In the genomic region with DNA sequence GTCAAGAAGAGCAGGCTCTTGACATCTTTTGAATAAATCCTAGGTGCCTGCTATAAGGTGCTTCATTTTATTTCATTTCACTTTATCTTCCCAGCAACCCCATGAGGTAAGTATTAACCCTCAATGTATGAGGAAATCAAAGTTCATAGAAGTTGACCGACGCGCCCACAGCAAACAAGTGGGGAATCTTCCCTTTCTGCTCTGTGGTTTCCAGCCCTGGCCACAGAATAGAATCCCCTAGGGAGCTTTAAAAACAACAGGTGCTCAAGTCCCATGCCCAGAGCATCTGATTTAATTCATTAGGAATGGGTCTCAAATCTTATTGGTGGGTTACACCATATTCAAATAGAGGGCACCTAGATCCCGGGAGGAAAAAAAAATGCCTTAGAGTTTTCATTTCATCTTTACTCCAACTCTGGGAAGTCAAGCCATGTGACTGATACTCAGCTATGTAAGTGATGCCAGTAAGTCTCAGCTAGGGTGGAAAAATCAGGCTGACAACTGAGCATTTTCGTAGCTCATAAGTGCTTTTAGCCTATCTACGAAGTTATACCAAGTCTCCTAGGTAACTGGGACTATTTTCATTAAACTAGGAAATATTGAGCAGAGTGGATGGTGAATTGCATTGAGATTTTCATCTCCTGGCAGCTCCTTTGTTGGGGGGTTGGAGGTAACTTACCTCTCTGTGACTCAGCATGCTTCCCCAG, we compare ENCODE assay signal across 1 cellular context.
TF ChIP-seq lines count a peak whose summit lies in the region.

No MANE protein-coding gene starts in this region.

TF ChIP-seq in GM12878, 131 proteins besides CTCF, POLR2A, EP300 and RAD21 (continued from another document and continues in another):
- TF ChIP-seq CBFB (IDR thresholded peaks at IDR 0.05; ENCODE audit: low read depth) (peak; percentile 61; the same call in 1 of the 2 replicates), TCF12 (IDR thresholded peaks at IDR 0.05; ENCODE audit: low read depth, low read length) (peak; percentile 69), MTA2 (IDR thresholded peaks at IDR 0.05; ENCODE audit: low read depth) (no peak; the same call in 1 of the 2 replicates), KDM1A (IDR thresholded peaks at IDR 0.05; ENCODE audit: borderline replicate concordance) (no peak), STAT3 (IDR thresholded peaks at IDR 0.05; ENCODE audit: low read depth, low read length) (no peak), FOXK2 (IDR thresholded peaks at IDR 0.05) (no peak), NR2F1 (conservative IDR thresholded peaks at IDR 0.05) (peak; percentile 63), EED (IDR thresholded peaks at IDR 0.05; ENCODE audit: low read depth) (no peak), GATAD2B (conservative IDR thresholded peaks at IDR 0.05; ENCODE audit: low read depth) (no peak), CHD1 (IDR thresholded peaks at IDR 0.05; ENCODE audit: low read depth, low read length) (no peak), MEF2B (IDR thresholded peaks at IDR 0.05; ENCODE audit: partially characterized antibody, poor library complexity, severe bottlenecking) (peak; percentile 91), NR2C1 (IDR thresholded peaks at IDR 0.05) (no peak), NBN (IDR thresholded peaks at IDR 0.05) (no peak), NR2C2 (IDR thresholded peaks at IDR 0.05; ENCODE audit: borderline replicate concordance, control insufficient read depth, insufficient read length, low read depth) (no peak), SUZ12 (IDR thresholded peaks at IDR 0.05; ENCODE audit: unreplicated experiment) (no peak), RUNX3 (IDR thresholded peaks at IDR 0.05; ENCODE audit: low read length) (peak; percentile 94), SMC3 (IDR thresholded peaks at IDR 0.05; ENCODE audit: borderline replicate concordance, low read length) (no peak), YBX1 (IDR thresholded peaks at IDR 0.05) (no peak), CHD4 (IDR thresholded peaks at IDR 0.05) (no peak), ATF7 (IDR thresholded peaks at IDR 0.05; ENCODE audit: low read depth) (0 out of 2 replicates have a peak, but pooled peaks have one; percentile 28), TARDBP (IDR thresholded peaks at IDR 0.05; ENCODE audit: borderline replicate concordance) (no peak), ZNF274 (IDR thresholded peaks at IDR 0.05; ENCODE audit: insufficient read depth, insufficient read length) (no peak), WRNIP1 (IDR thresholded peaks at IDR 0.05; ENCODE audit: borderline replicate concordance, low read depth, low read length) (no peak), POLR2AphosphoS5 (IDR thresholded peaks at IDR 0.05; ENCODE audit: low read length) (no peak), ZNF24 (IDR thresholded peaks at IDR 0.05) (no peak), MYB (IDR thresholded peaks at IDR 0.05; ENCODE audit: borderline replicate concordance, low read depth, low read length) (no peak), MYC (IDR thresholded peaks at IDR 0.05; ENCODE audit: insufficient read depth, insufficient read length, insufficient replicate concordance, low read length, severe bottlenecking) (no peak), NFIC (IDR thresholded peaks at IDR 0.05; ENCODE audit: low read depth, low read length) (peak; percentile 76; the same call in 1 of the 2 replicates), DPF2 (IDR thresholded peaks at IDR 0.05) (0 out of 2 replicates have a peak, but pooled peaks have one; percentile 44), POU2F2 (IDR thresholded peaks at IDR 0.05; ENCODE audit: borderline replicate concordance, low read depth, low read length) (no peak), PML (IDR thresholded peaks at IDR 0.05; ENCODE audit: low read length) (no peak), MXI1 (IDR thresholded peaks at IDR 0.05; ENCODE audit: low read depth, low read length) (0 out of 2 replicates have a peak, but pooled peaks have one; percentile 12), MEF2A (IDR thresholded peaks at IDR 0.05; ENCODE audit: insufficient read depth, low read depth, low read length) (no peak), RB1 (IDR thresholded peaks at IDR 0.05; ENCODE audit: borderline replicate concordance) (no peak), HDGF (IDR thresholded peaks at IDR 0.05) (no peak), BCL11A (IDR thresholded peaks at IDR 0.05; ENCODE audit: low read depth, low read length) (0 out of 2 replicates have a peak, but pooled peaks have one; percentile 44), EGR1 (IDR thresholded peaks at IDR 0.05; ENCODE audit: borderline replicate concordance in 1 of 2, low read depth in 2 of 2, low read length in 2 of 2) (no peak), JUNB (IDR thresholded peaks at IDR 0.05) (no peak), HDAC6 (IDR thresholded peaks at IDR 0.05; ENCODE audit: unreplicated experiment) (no peak), HDAC2 (IDR thresholded peaks at IDR 0.05) (no peak), PAX5 (IDR thresholded peaks at IDR 0.05; ENCODE audit: borderline replicate concordance, low read depth, low read length) (no peak; the same call in 1 of the 2 replicates)
- TF ChIP-seq, protein P1, sequence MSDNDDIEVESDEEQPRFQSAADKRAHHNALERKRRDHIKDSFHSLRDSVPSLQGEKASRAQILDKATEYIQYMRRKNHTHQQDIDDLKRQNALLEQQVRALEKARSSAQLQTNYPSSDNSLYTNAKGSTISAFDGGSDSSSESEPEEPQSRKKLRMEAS (IDR thresholded peaks at IDR 0.05; ENCODE audit: low read depth, low read length) = no peak
- TF ChIP-seq, protein P2, sequence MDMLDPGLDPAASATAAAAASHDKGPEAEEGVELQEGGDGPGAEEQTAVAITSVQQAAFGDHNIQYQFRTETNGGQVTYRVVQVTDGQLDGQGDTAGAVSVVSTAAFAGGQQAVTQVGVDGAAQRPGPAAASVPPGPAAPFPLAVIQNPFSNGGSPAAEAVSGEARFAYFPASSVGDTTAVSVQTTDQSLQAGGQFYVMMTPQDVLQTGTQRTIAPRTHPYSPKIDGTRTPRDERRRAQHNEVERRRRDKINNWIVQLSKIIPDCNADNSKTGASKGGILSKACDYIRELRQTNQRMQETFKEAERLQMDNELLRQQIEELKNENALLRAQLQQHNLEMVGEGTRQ (IDR thresholded peaks at IDR 0.05; ENCODE audit: borderline replicate concordance, low read depth, low read length) = no peak
- TF ChIP-seq, protein P3, sequence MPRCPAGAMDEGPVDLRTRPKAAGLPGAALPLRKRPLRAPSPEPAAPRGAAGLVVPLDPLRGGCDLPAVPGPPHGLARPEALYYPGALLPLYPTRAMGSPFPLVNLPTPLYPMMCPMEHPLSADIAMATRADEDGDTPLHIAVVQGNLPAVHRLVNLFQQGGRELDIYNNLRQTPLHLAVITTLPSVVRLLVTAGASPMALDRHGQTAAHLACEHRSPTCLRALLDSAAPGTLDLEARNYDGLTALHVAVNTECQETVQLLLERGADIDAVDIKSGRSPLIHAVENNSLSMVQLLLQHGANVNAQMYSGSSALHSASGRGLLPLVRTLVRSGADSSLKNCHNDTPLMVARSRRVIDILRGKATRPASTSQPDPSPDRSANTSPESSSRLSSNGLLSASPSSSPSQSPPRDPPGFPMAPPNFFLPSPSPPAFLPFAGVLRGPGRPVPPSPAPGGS (IDR thresholded peaks at IDR 0.05; ENCODE audit: borderline replicate concordance, insufficient read depth, low read depth, low read length, poor library complexity, severe bottlenecking) = peak; percentile 63
- TF ChIP-seq, protein P4, sequence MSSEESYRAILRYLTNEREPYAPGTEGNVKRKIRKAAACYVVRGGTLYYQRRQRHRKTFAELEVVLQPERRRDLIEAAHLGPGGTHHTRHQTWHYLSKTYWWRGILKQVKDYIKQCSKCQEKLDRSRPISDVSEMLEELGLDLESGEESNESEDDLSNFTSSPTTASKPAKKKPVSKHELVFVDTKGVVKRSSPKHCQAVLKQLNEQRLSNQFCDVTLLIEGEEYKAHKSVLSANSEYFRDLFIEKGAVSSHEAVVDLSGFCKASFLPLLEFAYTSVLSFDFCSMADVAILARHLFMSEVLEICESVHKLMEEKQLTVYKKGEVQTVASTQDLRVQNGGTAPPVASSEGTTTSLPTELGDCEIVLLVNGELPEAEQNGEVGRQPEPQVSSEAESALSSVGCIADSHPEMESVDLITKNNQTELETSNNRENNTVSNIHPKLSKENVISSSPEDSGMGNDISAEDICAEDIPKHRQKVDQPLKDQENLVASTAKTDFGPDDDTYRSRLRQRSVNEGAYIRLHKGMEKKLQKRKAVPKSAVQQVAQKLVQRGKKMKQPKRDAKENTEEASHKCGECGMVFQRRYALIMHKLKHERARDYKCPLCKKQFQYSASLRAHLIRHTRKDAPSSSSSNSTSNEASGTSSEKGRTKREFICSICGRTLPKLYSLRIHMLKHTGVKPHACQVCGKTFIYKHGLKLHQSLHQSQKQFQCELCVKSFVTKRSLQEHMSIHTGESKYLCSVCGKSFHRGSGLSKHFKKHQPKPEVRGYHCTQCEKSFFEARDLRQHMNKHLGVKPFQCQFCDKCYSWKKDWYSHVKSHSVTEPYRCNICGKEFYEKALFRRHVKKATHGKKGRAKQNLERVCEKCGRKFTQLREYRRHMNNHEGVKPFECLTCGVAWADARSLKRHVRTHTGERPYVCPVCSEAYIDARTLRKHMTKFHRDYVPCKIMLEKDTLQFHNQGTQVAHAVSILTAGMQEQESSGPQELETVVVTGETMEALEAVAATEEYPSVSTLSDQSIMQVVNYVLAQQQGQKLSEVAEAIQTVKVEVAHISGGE (CRISPR knock-in tag; IDR thresholded peaks at IDR 0.05) = no peak
- TF ChIP-seq, protein P5, sequence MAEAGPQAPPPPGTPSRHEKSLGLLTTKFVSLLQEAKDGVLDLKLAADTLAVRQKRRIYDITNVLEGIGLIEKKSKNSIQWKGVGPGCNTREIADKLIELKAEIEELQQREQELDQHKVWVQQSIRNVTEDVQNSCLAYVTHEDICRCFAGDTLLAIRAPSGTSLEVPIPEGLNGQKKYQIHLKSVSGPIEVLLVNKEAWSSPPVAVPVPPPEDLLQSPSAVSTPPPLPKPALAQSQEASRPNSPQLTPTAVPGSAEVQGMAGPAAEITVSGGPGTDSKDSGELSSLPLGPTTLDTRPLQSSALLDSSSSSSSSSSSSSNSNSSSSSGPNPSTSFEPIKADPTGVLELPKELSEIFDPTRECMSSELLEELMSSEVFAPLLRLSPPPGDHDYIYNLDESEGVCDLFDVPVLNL (IDR thresholded peaks at IDR 0.05; ENCODE audit: low read depth, low read length) = no peak
- TF ChIP-seq, protein P6, sequence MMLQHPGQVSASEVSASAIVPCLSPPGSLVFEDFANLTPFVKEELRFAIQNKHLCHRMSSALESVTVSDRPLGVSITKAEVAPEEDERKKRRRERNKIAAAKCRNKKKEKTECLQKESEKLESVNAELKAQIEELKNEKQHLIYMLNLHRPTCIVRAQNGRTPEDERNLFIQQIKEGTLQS (IDR thresholded peaks at IDR 0.05; ENCODE audit: borderline replicate concordance, extremely low read depth, low read depth, low read length) = no peak
- TF ChIP-seq, protein P7, sequence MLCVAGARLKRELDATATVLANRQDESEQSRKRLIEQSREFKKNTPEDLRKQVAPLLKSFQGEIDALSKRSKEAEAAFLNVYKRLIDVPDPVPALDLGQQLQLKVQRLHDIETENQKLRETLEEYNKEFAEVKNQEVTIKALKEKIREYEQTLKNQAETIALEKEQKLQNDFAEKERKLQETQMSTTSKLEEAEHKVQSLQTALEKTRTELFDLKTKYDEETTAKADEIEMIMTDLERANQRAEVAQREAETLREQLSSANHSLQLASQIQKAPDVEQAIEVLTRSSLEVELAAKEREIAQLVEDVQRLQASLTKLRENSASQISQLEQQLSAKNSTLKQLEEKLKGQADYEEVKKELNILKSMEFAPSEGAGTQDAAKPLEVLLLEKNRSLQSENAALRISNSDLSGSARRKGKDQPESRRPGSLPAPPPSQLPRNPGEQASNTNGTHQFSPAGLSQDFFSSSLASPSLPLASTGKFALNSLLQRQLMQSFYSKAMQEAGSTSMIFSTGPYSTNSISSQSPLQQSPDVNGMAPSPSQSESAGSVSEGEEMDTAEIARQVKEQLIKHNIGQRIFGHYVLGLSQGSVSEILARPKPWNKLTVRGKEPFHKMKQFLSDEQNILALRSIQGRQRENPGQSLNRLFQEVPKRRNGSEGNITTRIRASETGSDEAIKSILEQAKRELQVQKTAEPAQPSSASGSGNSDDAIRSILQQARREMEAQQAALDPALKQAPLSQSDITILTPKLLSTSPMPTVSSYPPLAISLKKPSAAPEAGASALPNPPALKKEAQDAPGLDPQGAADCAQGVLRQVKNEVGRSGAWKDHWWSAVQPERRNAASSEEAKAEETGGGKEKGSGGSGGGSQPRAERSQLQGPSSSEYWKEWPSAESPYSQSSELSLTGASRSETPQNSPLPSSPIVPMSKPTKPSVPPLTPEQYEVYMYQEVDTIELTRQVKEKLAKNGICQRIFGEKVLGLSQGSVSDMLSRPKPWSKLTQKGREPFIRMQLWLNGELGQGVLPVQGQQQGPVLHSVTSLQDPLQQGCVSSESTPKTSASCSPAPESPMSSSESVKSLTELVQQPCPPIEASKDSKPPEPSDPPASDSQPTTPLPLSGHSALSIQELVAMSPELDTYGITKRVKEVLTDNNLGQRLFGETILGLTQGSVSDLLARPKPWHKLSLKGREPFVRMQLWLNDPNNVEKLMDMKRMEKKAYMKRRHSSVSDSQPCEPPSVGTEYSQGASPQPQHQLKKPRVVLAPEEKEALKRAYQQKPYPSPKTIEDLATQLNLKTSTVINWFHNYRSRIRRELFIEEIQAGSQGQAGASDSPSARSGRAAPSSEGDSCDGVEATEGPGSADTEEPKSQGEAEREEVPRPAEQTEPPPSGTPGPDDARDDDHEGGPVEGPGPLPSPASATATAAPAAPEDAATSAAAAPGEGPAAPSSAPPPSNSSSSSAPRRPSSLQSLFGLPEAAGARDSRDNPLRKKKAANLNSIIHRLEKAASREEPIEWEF (IDR thresholded peaks at IDR 0.05; ENCODE audit: insufficient replicate concordance, low read depth, low read length) = no peak
- TF ChIP-seq, protein P8, sequence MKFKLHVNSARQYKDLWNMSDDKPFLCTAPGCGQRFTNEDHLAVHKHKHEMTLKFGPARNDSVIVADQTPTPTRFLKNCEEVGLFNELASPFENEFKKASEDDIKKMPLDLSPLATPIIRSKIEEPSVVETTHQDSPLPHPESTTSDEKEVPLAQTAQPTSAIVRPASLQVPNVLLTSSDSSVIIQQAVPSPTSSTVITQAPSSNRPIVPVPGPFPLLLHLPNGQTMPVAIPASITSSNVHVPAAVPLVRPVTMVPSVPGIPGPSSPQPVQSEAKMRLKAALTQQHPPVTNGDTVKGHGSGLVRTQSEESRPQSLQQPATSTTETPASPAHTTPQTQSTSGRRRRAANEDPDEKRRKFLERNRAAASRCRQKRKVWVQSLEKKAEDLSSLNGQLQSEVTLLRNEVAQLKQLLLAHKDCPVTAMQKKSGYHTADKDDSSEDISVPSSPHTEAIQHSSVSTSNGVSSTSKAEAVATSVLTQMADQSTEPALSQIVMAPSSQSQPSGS (IDR thresholded peaks at IDR 0.05; ENCODE audit: low read length) = peak; percentile 30; the same call in 1 of the 2 replicates
- TF ChIP-seq, protein P9, sequence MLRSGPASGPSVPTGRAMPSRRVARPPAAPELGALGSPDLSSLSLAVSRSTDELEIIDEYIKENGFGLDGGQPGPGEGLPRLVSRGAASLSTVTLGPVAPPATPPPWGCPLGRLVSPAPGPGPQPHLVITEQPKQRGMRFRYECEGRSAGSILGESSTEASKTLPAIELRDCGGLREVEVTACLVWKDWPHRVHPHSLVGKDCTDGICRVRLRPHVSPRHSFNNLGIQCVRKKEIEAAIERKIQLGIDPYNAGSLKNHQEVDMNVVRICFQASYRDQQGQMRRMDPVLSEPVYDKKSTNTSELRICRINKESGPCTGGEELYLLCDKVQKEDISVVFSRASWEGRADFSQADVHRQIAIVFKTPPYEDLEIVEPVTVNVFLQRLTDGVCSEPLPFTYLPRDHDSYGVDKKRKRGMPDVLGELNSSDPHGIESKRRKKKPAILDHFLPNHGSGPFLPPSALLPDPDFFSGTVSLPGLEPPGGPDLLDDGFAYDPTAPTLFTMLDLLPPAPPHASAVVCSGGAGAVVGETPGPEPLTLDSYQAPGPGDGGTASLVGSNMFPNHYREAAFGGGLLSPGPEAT (IDR thresholded peaks at IDR 0.05; ENCODE audit: low read depth) = 0 out of 2 replicates have a peak, but pooled peaks have one; percentile 46
